Comparison of ENCODE assay signal across 9 cellular contexts in the genomic region with DNA sequence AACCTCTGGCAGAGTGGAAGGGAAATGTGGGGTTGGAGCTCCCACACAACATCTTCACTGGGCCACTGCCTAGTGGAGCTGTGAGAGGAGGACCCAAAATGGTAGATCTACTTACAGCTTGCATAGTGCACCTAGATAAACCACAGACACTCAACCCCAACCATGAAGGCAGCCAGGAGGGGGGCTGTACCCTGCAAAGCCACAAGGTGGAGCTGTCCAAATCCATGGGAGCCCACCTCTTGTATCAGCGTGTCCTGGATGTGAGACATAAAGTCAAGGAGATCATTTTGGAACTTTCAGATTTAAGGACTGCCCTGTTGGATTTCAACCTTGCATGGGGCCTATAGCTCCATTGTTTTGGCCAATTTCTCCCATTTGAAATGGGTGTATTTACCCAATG. TPM values are rescaled to one million over a fixed set of nuclear protein-coding genes. Genes with fewer than 3 reads are reported as not detected.
A peak's percentile ranks its signal among the peaks of the same experiment; 100 is the strongest.
DNase-seq lines count a peak whose midpoint lies in the region; ATAC-seq and TF ChIP-seq lines count a peak whose summit lies in the region.
"Had no signal": no experiment of that assay in that cellular context is flagged by ENCODE, and none has a peak within 500 bp of the region (broad histone marks: within the 10 kb centered on the region; RNA-seq: fewer than 3 reads in every experiment).

No MANE protein-coding gene starts in this region.

- no peaks in the 10 kb centered on the region for H3K4me1 ChIP-seq in SJCRH30

- TF ChIP-seq CTCF in AG09309 (IDR thresholded peaks at IDR 0.05; ENCODE audit: control insufficient read depth, insufficient read depth, low read depth, low read length, missing control alignments), result peak; percentile 39
- TF ChIP-seq CTCF in GM12872 (IDR thresholded peaks at IDR 0.05; ENCODE audit: insufficient read depth, low read depth, low read length), result peak; percentile 55
- no peak for TF ChIP-seq CTCF in omental fat pad (IDR thresholded peaks at IDR 0.05)

- DNase-seq in AG09309 (ENCODE audit: low read depth), result no peak
- peak; percentile 7 to 47 for DNase-seq in SJCRH30
- peak; percentile 4 for DNase-seq in glomerular visceral epithelial cell (ENCODE audit: extremely low spot score)
- no peak for DNase-seq in omental fat pad (ENCODE audit: low spot score)
- no peak for DNase-seq in NAMALWA (ENCODE audit: low spot score)
- DNase-seq in activated gamma-delta T cell treated with Interleukin-2 at 50 U/mL for 16 hours, result no peak
- DNase-seq in NCI-H2029 (lab: John Stamatoyannopoulos, UW), result no peak
- DNase-seq: activated effector memory CD4-positive, alpha-beta T cell treated with anti-CD3 and anti-CD28 coated beads, Interleukin-2, amount 50 U/mL, for 16 hours had no signal

- ATAC-seq in omental fat pad (ENCODE audit: low FRiP score), result no peak

- H3K4me3 ChIP-seq in AG09309 (ENCODE audit: control insufficient read depth, low read depth, low read length), result no peak overlapping the region
- H3K4me3 ChIP-seq in SJCRH30, result no peak overlapping the region

- no peak overlapping the region for H3K27ac ChIP-seq in SJCRH30

- H3K27me3 ChIP-seq in SJCRH30, result no peaks in the 10 kb centered on the region

- H3K9me3 ChIP-seq in SJCRH30 (replicated peaks), result no peaks in the 10 kb centered on the region

- no peaks in the 10 kb centered on the region for H3K36me3 ChIP-seq in SJCRH30

RNA-seq across cellular contexts. Expression of gene TP63, which starts 20.9 kb away (rescaled TPM):
- total RNA-seq in SJCRH30 (2014; rRNA removed; shearing (Covaris generic)), result 0.71 and 1.1 TPM in 2 replicates
- under 1 TPM in 2 of 4 donors, not detected in 2; 0.19 to 0.24 TPM for total RNA-seq in omental fat pad

Comparison
In these comparisons a context has a peak if more than half of its experiments do, and no peak if none do; other contexts are left out.
1. DNase-seq: peak in SJCRH30 (2 of 2) and glomerular visceral epithelial cell (single experiment); none in AG09309 (single experiment), omental fat pad (single experiment), NAMALWA (single experiment), activated gamma-delta T cell treated with Interleukin-2 at 50 U/mL for 16 hours (single experiment) and NCI-H2029 (single experiment).
2. CTCF ChIP-seq: peak in AG09309 (single experiment) and GM12872 (single experiment); none in omental fat pad (0 of 3).